12 cellular contexts compared by ENCODE assay signal in the genomic region with DNA sequence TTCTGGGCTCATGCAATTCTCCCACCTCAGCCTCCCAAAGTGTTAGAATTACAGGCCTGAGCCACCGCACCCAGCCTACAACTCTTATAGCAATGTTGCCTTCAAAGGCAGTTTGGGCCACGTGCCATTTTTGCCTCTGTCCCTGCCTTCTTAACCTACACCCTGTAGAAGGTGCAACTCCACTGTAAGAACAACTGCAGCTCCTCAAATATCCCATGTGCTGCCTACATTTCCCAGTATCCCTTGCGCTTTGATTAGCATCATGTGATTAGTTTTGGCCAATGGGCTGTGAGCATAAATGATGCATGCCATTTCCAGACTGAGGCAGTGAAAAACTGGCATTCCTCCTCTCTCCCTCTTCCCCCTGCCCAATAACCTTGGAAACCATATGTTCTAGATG.
DNase-seq lines count a peak whose midpoint lies in the region; ATAC-seq and TF ChIP-seq lines count a peak whose summit lies in the region.
"Had no signal": no experiment of that assay in that cellular context is flagged by ENCODE, and none has a peak within 500 bp of the region (broad histone marks: within the 10 kb centered on the region; RNA-seq: fewer than 3 reads in every experiment).

No MANE protein-coding gene starts in this region.

- no peaks in the 10 kb centered on the region for H3K36me3 Mint-ChIP-seq in stimulated activated memory B cell treated with anti-CD40 and anti-IgM and Interleukin-4, amounts not matched to agents 10 μg/mL and 1 μg/mL and 100 μg/mL, for 72 hours

- no peak overlapping the region for H3K27ac ChIP-seq in PC-3 (ENCODE audit: low read length)
- H3K27ac ChIP-seq: 22Rv1, upper lobe of left lung had no signal

- H4K20me1 ChIP-seq in PC-3 (ENCODE audit: low read length): no peaks in the 10 kb centered on the region

- ATAC-seq in PC-3: no peak
- ATAC-seq in stimulated activated memory B cell treated with anti-CD40 and anti-IgM and Interleukin-4, amounts not matched to agents 10 μg/mL and 1 μg/mL and 100 μg/mL, for 72 hours: no peak
- no peak for ATAC-seq in GM21367 (IDR thresholded peaks at IDR 0.05; ENCODE audit: unreplicated experiment)

- CTCF ChIA-PET in PC-3 (lab: Charles Lee): no interaction called here

- no peak overlapping the region for H2AFZ ChIP-seq in PC-3 (ENCODE audit: low read length)

- H3K4me2 ChIP-seq in PC-3 (ENCODE audit: low read length): no peak overlapping the region

- no peaks in the 10 kb centered on the region for H3K79me2 ChIP-seq in PC-3 (ENCODE audit: low read length)

- no peak overlapping the region for H3K4me3 Mint-ChIP-seq in stimulated activated memory B cell treated with anti-CD40 and anti-IgM and Interleukin-4, amounts not matched to agents 10 μg/mL and 1 μg/mL and 100 μg/mL, for 72 hours

- intact Hi-C loops in PC-3 (cut with micrococcal nuclease): no loop called here

- no peaks in the 10 kb centered on the region for H3K36me3 ChIP-seq in PC-3 (ENCODE audit: low read depth, low read length)
- H3K36me3 ChIP-seq: upper lobe of left lung had no signal

- no peaks in the 10 kb centered on the region for H3K9me3 ChIP-seq in PC-3 (ENCODE audit: low read length)
- H3K9me3 ChIP-seq: upper lobe of left lung had no signal

- H3K27me3 Mint-ChIP-seq in stimulated activated memory B cell treated with anti-CD40 and anti-IgM and Interleukin-4, amounts not matched to agents 10 μg/mL and 1 μg/mL and 100 μg/mL, for 72 hours: peaks cover 30% of the 10 kb centered on the region

- H3F3A ChIP-seq in PC-3 (ENCODE audit: low read length, unreplicated experiment): no peaks in the 10 kb centered on the region

- H3K4me3 ChIP-seq in GM12865 (ENCODE audit: low read depth, low read length) (no peak overlapping the region), PC-3 (ENCODE audit: low read length) (no peak overlapping the region)
- H3K4me3 ChIP-seq: upper lobe of left lung had no signal

- peaks cover 14% of the 10 kb centered on the region for H3K4me1 ChIP-seq in PC-3 (ENCODE audit: insufficient read depth, low read length)
- H3K4me1 ChIP-seq: upper lobe of left lung had no signal

- H3K27me3 ChIP-seq in PC-3 (ENCODE audit: low read length): no peaks in the 10 kb centered on the region
- H3K27me3 ChIP-seq: upper lobe of left lung had no signal

- no peaks in the 10 kb centered on the region for H3K9me3 Mint-ChIP-seq in stimulated activated memory B cell treated with anti-CD40 and anti-IgM and Interleukin-4, amounts not matched to agents 10 μg/mL and 1 μg/mL and 100 μg/mL, for 72 hours

- peak; percentile 80 for DNase-seq in DMS 273 (lab: John Stamatoyannopoulos, UW; ENCODE audit: unreplicated experiment)
- no peak for DNase-seq in DMS 273 treated with DMSO at 0.1 percent for 48 hours (lab: John Stamatoyannopoulos, UW)
- peak; percentile 37 for DNase-seq in GM12865 (ENCODE audit: low read depth)
- peak; percentile 59 for DNase-seq in PC-3
- peak; percentile 22 for DNase-seq in fibroblast of peridontal ligament (ENCODE audit: extremely low read depth)
- no peak for DNase-seq in activated CD4-positive, CD25-positive, alpha-beta regulatory T cell (lab: John Stamatoyannopoulos, UW)
- DNase-seq: cerebellar nuclear complex, T-helper 9 cell, upper lobe of left lung had no signal

- no peaks in the 10 kb centered on the region for H3K4me1 Mint-ChIP-seq in stimulated activated memory B cell treated with anti-CD40 and anti-IgM and Interleukin-4, amounts not matched to agents 10 μg/mL and 1 μg/mL and 100 μg/mL, for 72 hours

- POLR2A ChIA-PET in PC-3 (lab: Charles Lee; ENCODE audit: unreplicated experiment): no interaction called here

- H3K27ac Mint-ChIP-seq in stimulated activated memory B cell treated with anti-CD40 and anti-IgM and Interleukin-4, amounts not matched to agents 10 μg/mL and 1 μg/mL and 100 μg/mL, for 72 hours: no peak overlapping the region

- no TSS peak for BruUV-seq in PC-3 (replicated peaks; lab: Mats Ljungman, UMichigan)

- H3K9me2 ChIP-seq in PC-3 (replicated peaks; ENCODE audit: low read length): no peaks in the 10 kb centered on the region

- TF ChIP-seq CTCF in GM12865 (IDR thresholded peaks at IDR 0.05; ENCODE audit: insufficient read depth, low read depth, low read length, missing control alignments): no peak
- TF ChIP-seq CTCF in PC-3 (conservative IDR thresholded peaks at IDR 0.05; ENCODE audit: low read depth, low read length): no peak

- no peak overlapping the region for H3K9ac ChIP-seq in PC-3 (ENCODE audit: low read length)

Comparison
In these comparisons a context has a peak if more than half of its experiments do, and no peak if none do; other contexts are left out.
1. DNase-seq: peak in DMS 273 (single experiment), GM12865 (single experiment), PC-3 (single experiment) and fibroblast of peridontal ligament (single experiment); none in DMS 273 treated with DMSO at 0.1 percent for 48 hours (single experiment) and activated CD4-positive, CD25-positive, alpha-beta regulatory T cell (0 of 4).